ENCODE assay signal across 1 cellular context in genomic region chr6:147434508-147434907, GRCh38.
TF ChIP-seq lines count a peak whose summit lies in the region.

No MANE protein-coding gene starts in this region.

TF ChIP-seq in IMR-90, 13 proteins besides CTCF, POLR2A, EP300 and RAD21 (continued from another document):
- TF ChIP-seq BHLHE40 (IDR thresholded peaks at IDR 0.05; ENCODE audit: low read depth, low read length) (no peak), MAFK (IDR thresholded peaks at IDR 0.05; ENCODE audit: low read depth, low read length) (no peak), NFE2L2 (IDR thresholded peaks at IDR 0.05; ENCODE audit: low read depth, low read length) (no peak), RFX5 (IDR thresholded peaks at IDR 0.05; ENCODE audit: low read depth, low read length) (no peak), RCOR1 (IDR thresholded peaks at IDR 0.05; ENCODE audit: insufficient replicate concordance, low read length) (no peak), FOS (IDR thresholded peaks at IDR 0.05; ENCODE audit: low read depth, low read length) (no peak), MXI1 (IDR thresholded peaks at IDR 0.05; ENCODE audit: borderline replicate concordance, low read depth, low read length) (no peak), USF2 (IDR thresholded peaks at IDR 0.05; ENCODE audit: low read depth, low read length) (no peak), SMC3 (IDR thresholded peaks at IDR 0.05; ENCODE audit: low read depth, low read length) (no peak)
- TF ChIP-seq, protein P1, sequence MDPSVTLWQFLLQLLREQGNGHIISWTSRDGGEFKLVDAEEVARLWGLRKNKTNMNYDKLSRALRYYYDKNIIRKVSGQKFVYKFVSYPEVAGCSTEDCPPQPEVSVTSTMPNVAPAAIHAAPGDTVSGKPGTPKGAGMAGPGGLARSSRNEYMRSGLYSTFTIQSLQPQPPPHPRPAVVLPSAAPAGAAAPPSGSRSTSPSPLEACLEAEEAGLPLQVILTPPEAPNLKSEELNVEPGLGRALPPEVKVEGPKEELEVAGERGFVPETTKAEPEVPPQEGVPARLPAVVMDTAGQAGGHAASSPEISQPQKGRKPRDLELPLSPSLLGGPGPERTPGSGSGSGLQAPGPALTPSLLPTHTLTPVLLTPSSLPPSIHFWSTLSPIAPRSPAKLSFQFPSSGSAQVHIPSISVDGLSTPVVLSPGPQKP (IDR thresholded peaks at IDR 0.05; ENCODE audit: borderline replicate concordance, low read depth, low read length), result no peak
TF ChIP-seq in IMR-90: peak in this region for 0.
